In genomic region chr15:93245616-93246122, GRCh38 we compare ENCODE assay signal across 25 cellular contexts.
DNase-seq lines count a peak whose midpoint lies in the region; ATAC-seq and TF ChIP-seq lines count a peak whose summit lies in the region.
"Had no signal": no experiment of that assay in that cellular context is flagged by ENCODE, and none has a peak within 500 bp of the region (broad histone marks: within the 10 kb centered on the region; RNA-seq: fewer than 3 reads in every experiment).

No MANE protein-coding gene starts in this region.

- H3K27ac Mint-ChIP-seq in nephron progenitor cell, result peak overlapping the region; percentile 24
- H3K27ac Mint-ChIP-seq in type B pancreatic cell, result peak overlapping the region; percentile 63
- H3K27ac Mint-ChIP-seq: CD4-positive, alpha-beta memory T cell; GM23338 had no signal

- no peak for TF ChIP-seq EP300 in esophagus muscularis mucosa (IDR thresholded peaks at IDR 0.05)

- no peaks in the 10 kb centered on the region for H3K4me1 ChIP-seq in esophagus muscularis mucosa
- H3K4me1 ChIP-seq: BE2C, Caco-2 had no signal

- no peaks in the 10 kb centered on the region for H3K27me3 ChIP-seq in esophagus muscularis mucosa
- H3K27me3 ChIP-seq: BE2C had no signal

- H3K27ac ChIP-seq in esophagus muscularis mucosa (replicated peaks in 1 of 4), result no peak overlapping the region
- H3K27ac ChIP-seq: KMS-11, PC-9 had no signal

- no peak for TF ChIP-seq CTCF in esophagus muscularis mucosa (IDR thresholded peaks at IDR 0.05)
- no peak for TF ChIP-seq CTCF in nephron progenitor cell (IDR thresholded peaks at IDR 0.05)
- TF ChIP-seq CTCF in type B pancreatic cell (conservative IDR thresholded peaks at IDR 0.05), result no peak

- H3K36me3 Mint-ChIP-seq in nephron progenitor cell (ENCODE audit: low read depth), result no peaks in the 10 kb centered on the region
- H3K36me3 Mint-ChIP-seq in type B pancreatic cell, result no peaks in the 10 kb centered on the region
- H3K36me3 Mint-ChIP-seq: CD4-positive, alpha-beta memory T cell had no signal

- H3K4me3 ChIP-seq in esophagus muscularis mucosa, result no peak overlapping the region
- H3K4me3 ChIP-seq: GM12878, GM23338, PC-9 had no signal

- no peaks in the 10 kb centered on the region for H3K36me3 ChIP-seq in esophagus muscularis mucosa
- H3K36me3 ChIP-seq: BE2C had no signal

- 62% methylated on average over 7 of the region's 7 CpGs for WGBS in esophagus muscularis mucosa

- H3K9me3 Mint-ChIP-seq in nephron progenitor cell, result no peaks in the 10 kb centered on the region
- no peaks in the 10 kb centered on the region for H3K9me3 Mint-ChIP-seq in type B pancreatic cell
- H3K9me3 Mint-ChIP-seq: CD4-positive, alpha-beta memory T cell; GM23338 had no signal

- intact Hi-C loops in Right ventricle myocardium superior (cut with DNase I) (no loop called here), cardiac septum (cut with DNase I) (loop anchor here (10.0 kb wide), 1 partner anchor 131 kb away; no protein-coding TSS in a partner anchor), esophagus muscularis mucosa (cut with DNase I) (no loop called here)

- H3K9me3 ChIP-seq in esophagus muscularis mucosa, result no peaks in the 10 kb centered on the region
- H3K9me3 ChIP-seq: BE2C, Caco-2 had no signal

- DNase-seq in Right ventricle myocardium superior (no peak), cardiac septum (ENCODE audit: low spot score) (no peak), esophagus muscularis mucosa (ENCODE audit: extremely low spot score) (peak; percentile 87), nephron progenitor cell (no peak), type B pancreatic cell (ENCODE audit: extremely low spot score, unreplicated experiment) (no peak), SIG-M5 treated with dmso at 0.1 percent for 504 hours (lab: John Stamatoyannopoulos, UW; ENCODE audit: unreplicated experiment) (no peak)
- no peak for DNase-seq in activated CD4-positive, alpha-beta T cell treated with anti-CD3 and anti-CD28 coated beads, Interleukin-2, amount 50 U/mL, for 48 hours
- DNase-seq: BE2C; Caco-2; CD4-positive, alpha-beta memory T cell; DMS 273 treated with DMSO at 0.1 percent for 48 hours; DND-41; HCEC 1CT; IMR-90; NCI-H1105 treated with DMSO at 0.1 percent for 48 hours; NCI-H2081 treated with DMSO at 0.1 percent for 48 hours; NCI-H446 treated with DMSO at 0.1 percent for 48 hours; NCI-H526 treated with DMSO at 0.1 percent for 48 hours; PC-9; RPMI8226; SIG-M5 had no signal

- ATAC-seq in Right ventricle myocardium superior (ENCODE audit: poor library complexity), result peak; percentile 21
- no peak for ATAC-seq in GM21447 (IDR thresholded peaks at IDR 0.05; ENCODE audit: unreplicated experiment)
- ATAC-seq: GM12878, GM23338 had no signal

- TF ChIP-seq POLR2A in esophagus muscularis mucosa (IDR thresholded peaks at IDR 0.05; ENCODE audit: low read depth), result no peak

- H3K27me3 Mint-ChIP-seq in nephron progenitor cell (ENCODE audit: low read depth, poor library complexity) (peaks cover 39% of the 10 kb centered on the region), type B pancreatic cell (peaks cover 5% of the 10 kb centered on the region)

- H3K4me1 Mint-ChIP-seq in nephron progenitor cell (peaks cover 37% of the 10 kb centered on the region), type B pancreatic cell (ENCODE audit: unreplicated experiment) (peaks cover 23% of the 10 kb centered on the region)
- H3K4me1 Mint-ChIP-seq: CD4-positive, alpha-beta memory T cell had no signal

- H3K4me3 Mint-ChIP-seq in nephron progenitor cell, result no peak overlapping the region
- no peak overlapping the region for H3K4me3 Mint-ChIP-seq in type B pancreatic cell
- H3K4me3 Mint-ChIP-seq: CD4-positive, alpha-beta memory T cell; GM23338 had no signal
